In the genomic region with DNA sequence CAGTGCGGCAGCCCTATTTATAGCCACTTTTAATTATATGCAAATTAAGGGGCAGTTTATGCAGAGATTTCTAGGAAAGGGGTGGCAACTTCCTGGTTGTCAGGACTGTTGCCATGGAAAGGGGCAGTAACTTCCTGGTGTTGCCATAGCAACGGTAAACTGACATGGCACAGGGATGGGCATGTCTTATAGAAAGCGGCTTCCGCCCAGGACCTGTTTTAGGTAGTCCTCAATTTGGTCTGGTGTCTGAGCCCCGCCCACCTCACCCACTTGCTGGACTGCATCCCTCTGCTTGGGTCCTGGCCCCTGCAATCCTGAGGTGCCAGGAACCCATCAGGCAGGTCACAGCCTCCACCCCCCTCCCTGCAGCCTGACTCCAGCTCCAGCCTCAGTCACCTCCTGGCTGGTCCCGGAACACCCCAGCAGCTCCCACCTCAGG, we compare ENCODE assay signal across 1 cellular context.
TF ChIP-seq lines count a peak whose summit lies in the region.

No MANE protein-coding gene starts in this region.

TF ChIP-seq in WTC11, 78 proteins besides CTCF, POLR2A, EP300 and RAD21 (continued from another document):
- TF ChIP-seq, protein P1, sequence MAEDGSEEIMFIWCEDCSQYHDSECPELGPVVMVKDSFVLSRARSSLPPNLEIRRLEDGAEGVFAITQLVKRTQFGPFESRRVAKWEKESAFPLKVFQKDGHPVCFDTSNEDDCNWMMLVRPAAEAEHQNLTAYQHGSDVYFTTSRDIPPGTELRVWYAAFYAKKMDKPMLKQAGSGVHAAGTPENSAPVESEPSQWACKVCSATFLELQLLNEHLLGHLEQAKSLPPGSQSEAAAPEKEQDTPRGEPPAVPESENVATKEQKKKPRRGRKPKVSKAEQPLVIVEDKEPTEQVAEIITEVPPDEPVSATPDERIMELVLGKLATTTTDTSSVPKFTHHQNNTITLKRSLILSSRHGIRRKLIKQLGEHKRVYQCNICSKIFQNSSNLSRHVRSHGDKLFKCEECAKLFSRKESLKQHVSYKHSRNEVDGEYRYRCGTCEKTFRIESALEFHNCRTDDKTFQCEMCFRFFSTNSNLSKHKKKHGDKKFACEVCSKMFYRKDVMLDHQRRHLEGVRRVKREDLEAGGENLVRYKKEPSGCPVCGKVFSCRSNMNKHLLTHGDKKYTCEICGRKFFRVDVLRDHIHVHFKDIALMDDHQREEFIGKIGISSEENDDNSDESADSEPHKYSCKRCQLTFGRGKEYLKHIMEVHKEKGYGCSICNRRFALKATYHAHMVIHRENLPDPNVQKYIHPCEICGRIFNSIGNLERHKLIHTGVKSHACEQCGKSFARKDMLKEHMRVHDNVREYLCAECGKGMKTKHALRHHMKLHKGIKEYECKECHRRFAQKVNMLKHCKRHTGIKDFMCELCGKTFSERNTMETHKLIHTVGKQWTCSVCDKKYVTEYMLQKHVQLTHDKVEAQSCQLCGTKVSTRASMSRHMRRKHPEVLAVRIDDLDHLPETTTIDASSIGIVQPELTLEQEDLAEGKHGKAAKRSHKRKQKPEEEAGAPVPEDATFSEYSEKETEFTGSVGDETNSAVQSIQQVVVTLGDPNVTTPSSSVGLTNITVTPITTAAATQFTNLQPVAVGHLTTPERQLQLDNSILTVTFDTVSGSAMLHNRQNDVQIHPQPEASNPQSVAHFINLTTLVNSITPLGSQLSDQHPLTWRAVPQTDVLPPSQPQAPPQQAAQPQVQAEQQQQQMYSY (CRISPR knock-in tag; IDR thresholded peaks at IDR 0.05) = no peak
